8 cellular contexts compared by ENCODE assay signal in genomic region chr12:63843613-63844390, GRCh38. TPM values are rescaled to one million over a fixed set of nuclear protein-coding genes. Genes with fewer than 3 reads are reported as not detected.
DNase-seq lines count a peak whose midpoint lies in the region; TF ChIP-seq lines count a peak whose summit lies in the region.

No MANE protein-coding gene starts in this region.

- no peak overlapping the region for H2BK15ac ChIP-seq in H9 (ENCODE audit: low read depth, low read length)

- H3K4me1 ChIP-seq in ES-I3 (ENCODE audit: insufficient read depth, low read length) (no peaks in the 10 kb centered on the region), H9 (ENCODE audit: insufficient read depth, low read length) (peaks cover 3% of the 10 kb centered on the region; the same call in 1 of the 2 replicates), SJSA1 (replicated peaks) (peaks cover 15% of the 10 kb centered on the region)

- no peak overlapping the region for H2AFZ ChIP-seq in H9 (ENCODE audit: low read length)

- no CpG with 5 or more reads among the region's 96 CpGs for WGBS in H9 (ENCODE audit: extremely low coverage, insufficient read length, low lambda C conversion rate)

- H3K56ac ChIP-seq in H9 (ENCODE audit: insufficient read length, low read depth, low read length): no peak overlapping the region

- H2BK120ac ChIP-seq in H9 (ENCODE audit: low read depth, low read length, poor library complexity, severe bottlenecking): no peak overlapping the region

- peak overlapping the region; percentile 93 for H3K9ac ChIP-seq in ES-I3 (ENCODE audit: low read depth, low read length)
- H3K9ac ChIP-seq in H9 (ENCODE audit: extremely low read depth, insufficient read length, low read length): peak overlapping the region; percentile 35

- no peak overlapping the region for H3K27ac ChIP-seq in H9 (ENCODE audit: insufficient read length, low read depth, low read length)
- H3K27ac ChIP-seq in SJSA1: peak overlapping the region; percentile 78
- H3K27ac ChIP-seq in substantia nigra (ENCODE audit: low read depth, low read length, poor library complexity, severe bottlenecking): peak overlapping the region; percentile 91

- H3K79me1 ChIP-seq in H9 (ENCODE audit: insufficient read depth, low read depth, low read length, poor library complexity, severe bottlenecking): no peaks in the 10 kb centered on the region

- H3K14ac ChIP-seq in H9 (ENCODE audit: insufficient read depth, low read length): peak overlapping the region; percentile 91

- no peak overlapping the region for H4K91ac ChIP-seq in H9 (ENCODE audit: insufficient read length, low read depth, low read length)

- peaks cover 21 to 23% of the 10 kb centered on the region in 2 experiments for H3K4me1 Mint-ChIP-seq in H9
- H3K4me1 Mint-ChIP-seq in activated naive CD4-positive, alpha-beta T cell treated with anti-CD3 and anti-CD28 coated beads for 36 hours (ENCODE audit: low read depth): peaks cover 6% of the 10 kb centered on the region

- H4K5ac ChIP-seq in H9 (ENCODE audit: insufficient read length, low read depth, low read length): no peak overlapping the region

- no peak overlapping the region for H2BK5ac ChIP-seq in H9 (ENCODE audit: insufficient read length, low read length)

- H3K4me3 Mint-ChIP-seq in H9: peak overlapping the region; percentile 66 to 80
- H3K4me3 Mint-ChIP-seq in activated naive CD4-positive, alpha-beta T cell treated with anti-CD3 and anti-CD28 coated beads for 36 hours: peak overlapping the region; percentile 62

- CTCF ChIA-PET in activated naive CD4-positive, alpha-beta T cell treated with anti-CD3 and anti-CD28 coated beads for 36 hours (lab: Charles Lee): interaction anchor here (0.6 to 1.6 kb wide), 3 partner anchors 32 to 547 kb away, joined by 3 to 5 read pairs (median 3); no protein-coding TSS in a partner anchor

- peaks cover 0 to 2% (median 0%) of the 10 kb centered on the region in 3 experiments; a peak in 1 of 7 replicates for H3K36me3 Mint-ChIP-seq in H9 (ENCODE audit: insufficient read depth in 1 of 3, low read depth in 3 of 3)
- no peaks in the 10 kb centered on the region for H3K36me3 Mint-ChIP-seq in activated naive CD4-positive, alpha-beta T cell treated with anti-CD3 and anti-CD28 coated beads for 36 hours (ENCODE audit: low read depth)

- H3K27ac Mint-ChIP-seq in H9: no peak overlapping the region
- H3K27ac Mint-ChIP-seq in activated naive CD4-positive, alpha-beta T cell treated with anti-CD3 and anti-CD28 coated beads for 36 hours: no peak overlapping the region

- no peak overlapping the region for H3K23ac ChIP-seq in H9 (ENCODE audit: insufficient read length, low read depth, low read length)

- H3K9me3 Mint-ChIP-seq in H9: no peaks in the 10 kb centered on the region
- H3K9me3 Mint-ChIP-seq in activated naive CD4-positive, alpha-beta T cell treated with anti-CD3 and anti-CD28 coated beads for 36 hours: no peaks in the 10 kb centered on the region

- no peak overlapping the region for H4K8ac ChIP-seq in H9 (replicated peaks; ENCODE audit: insufficient read length, low read depth, low read length)

- intact Hi-C loops in activated naive CD4-positive, alpha-beta T cell treated with anti-CD3 and anti-CD28 coated beads for 36 hours (cut with micrococcal nuclease): loop anchor here (1.0 to 10.0 kb wide), 8 partner anchors 62 to 853 kb away; partner anchors contain the start of genes DPY19L2 and KICS2

- peak overlapping the region; percentile 99 for H3K4me2 ChIP-seq in H9 (ENCODE audit: insufficient read depth, insufficient read length, low read length)

- H3K23me2 ChIP-seq in H9 (ENCODE audit: insufficient read length, low read depth, low read length, poor library complexity, severe bottlenecking): peaks cover 13% of the 10 kb centered on the region

- peak; percentile 88 for TF ChIP-seq CTCF in H9 (conservative IDR thresholded peaks at IDR 0.05)

- no peak overlapping the region for H3K4ac ChIP-seq in H9 (ENCODE audit: low read depth, low read length)

- DNase-seq in H9 (peak; percentile 96), M059J (ENCODE audit: low read depth) (peak; percentile 90), SJSA1 (ENCODE audit: low read depth in 1 of 2, low spot score in 2 of 2) (peak; percentile 95 to 97), globus pallidus (ENCODE audit: low spot score) (peak; percentile 95), non-pigmented ciliary epithelial cell (ENCODE audit: low read depth) (peak; percentile 74), substantia nigra (lab: John Stamatoyannopoulos, UW) (peak; percentile 55 to 98 (median 90))
- DNase-seq in activated naive CD4-positive, alpha-beta T cell treated with anti-CD3 and anti-CD28 coated beads for 36 hours: peak; percentile 84

- peaks cover 10% of the 10 kb centered on the region for H3K27me3 Mint-ChIP-seq in H9 (ENCODE audit: low read depth)
- H3K27me3 Mint-ChIP-seq in activated naive CD4-positive, alpha-beta T cell treated with anti-CD3 and anti-CD28 coated beads for 36 hours (ENCODE audit: low read depth): peaks cover 31% of the 10 kb centered on the region

- H4K20me1 ChIP-seq in H9 (ENCODE audit: control insufficient read depth, insufficient read depth, insufficient read length): no peaks in the 10 kb centered on the region

- peaks cover 5% of the 10 kb centered on the region; the same call in 1 of the 2 replicates for H3K79me2 ChIP-seq in H9 (ENCODE audit: insufficient read depth, low read length)

- no peaks in the 10 kb centered on the region for H3K36me3 ChIP-seq in ES-I3 (ENCODE audit: insufficient read depth, low read length)
- peaks cover 6% of the 10 kb centered on the region for H3K36me3 ChIP-seq in SJSA1

- H3K4me3 ChIP-seq in SJSA1: peak overlapping the region; percentile 87

- H2BK12ac ChIP-seq in H9 (ENCODE audit: insufficient read length, low read depth, low read length): no peak overlapping the region

- no peak overlapping the region for H3T11ph ChIP-seq in H9 (ENCODE audit: low read length)

- no peak overlapping the region for H2AK5ac ChIP-seq in H9 (ENCODE audit: insufficient read length, low read length)

- H3K27me3 ChIP-seq in H9 (ENCODE audit: insufficient read depth, low read length) (no peaks in the 10 kb centered on the region), SJSA1 (replicated peaks) (no peaks in the 10 kb centered on the region)

- H3K9me3 ChIP-seq in ES-I3 (ENCODE audit: control insufficient read depth, insufficient read depth, low read length) (no peaks in the 10 kb centered on the region), H9 (ENCODE audit: control insufficient read depth, low read depth, low read length) (no peaks in the 10 kb centered on the region), SJSA1 (replicated peaks) (no peaks in the 10 kb centered on the region)

- H3K18ac ChIP-seq in H9 (ENCODE audit: insufficient read length, low read depth, low read length): peak overlapping the region; percentile 50

- no peak overlapping the region for H2BK20ac ChIP-seq in H9 (ENCODE audit: low read depth, low read length, poor library complexity, severe bottlenecking)

RNA-seq across cellular contexts. Expression of gene SRGAP1, which starts 0.7 kb away (rescaled TPM):
- total RNA-seq in H9 (2021): 3.4 and 4.8 TPM in 2 replicates
- 3.0 and 4.5 TPM in 2 replicates for total RNA-seq in M059J (2014; rRNA removed; shearing (Covaris generic))
- 3.7 and 4.1 TPM in 2 replicates for total RNA-seq in SJSA1 (2014; rRNA removed; shearing (Covaris generic))
- total RNA-seq in activated naive CD4-positive, alpha-beta T cell treated with anti-CD3 and anti-CD28 coated beads for 36 hours: under 1 TPM in 1 of 2 experiments, not detected in 1; 0.02 TPM
